ENCODE assay signal across 8 cellular contexts in the genomic region with DNA sequence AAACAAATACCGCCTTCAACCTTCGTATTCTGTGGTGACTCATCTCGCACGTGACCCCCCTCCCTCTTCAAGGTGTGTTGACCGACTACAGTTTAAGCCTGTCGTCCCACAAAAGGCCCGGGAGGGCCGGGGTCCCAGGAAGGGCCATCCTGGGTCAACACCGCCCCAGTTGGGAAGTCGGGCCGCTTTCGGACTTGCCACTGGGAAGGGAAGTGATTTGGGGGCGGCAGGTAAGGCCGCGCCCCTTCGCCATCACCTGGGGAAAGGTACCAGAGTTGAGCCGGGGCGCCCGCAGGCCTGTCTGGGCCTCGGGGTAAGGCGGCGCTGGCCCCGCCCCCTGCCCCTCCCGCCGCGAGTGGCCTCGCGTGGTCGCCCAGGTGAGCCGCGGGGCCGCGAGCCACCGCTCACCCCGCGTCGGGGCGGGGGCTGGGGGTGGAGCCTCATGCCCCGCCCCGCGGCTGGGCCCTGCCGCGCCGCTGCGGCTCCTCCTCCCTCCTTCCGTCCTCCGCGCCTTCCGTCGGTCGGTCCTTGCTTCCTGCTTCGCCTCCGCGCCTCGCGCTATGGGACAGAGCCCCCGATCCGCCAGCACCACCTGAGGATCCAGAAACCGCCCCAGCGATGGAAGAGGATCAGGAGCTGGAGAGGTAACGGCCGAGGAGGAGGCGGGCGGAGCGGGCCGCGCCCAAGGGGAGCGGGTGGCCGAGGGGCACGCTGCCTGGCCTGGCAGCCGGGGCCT. TPM values are rescaled to one million over a fixed set of nuclear protein-coding genes. Genes with fewer than 3 reads are reported as not detected.
DNase-seq lines count a peak whose midpoint lies in the region; ATAC-seq and TF ChIP-seq lines count a peak whose summit lies in the region.

A gene with protein sequence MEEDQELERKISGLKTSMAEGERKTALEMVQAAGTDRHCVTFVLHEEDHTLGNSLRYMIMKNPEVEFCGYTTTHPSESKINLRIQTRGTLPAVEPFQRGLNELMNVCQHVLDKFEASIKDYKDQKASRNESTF (plus strand): TSS at position 527 of the 736 bp plus-strand sequence. CDS start 92 bp downstream, at position 619.

- peak; percentile 25 to 58 for TF ChIP-seq POLR2A in adrenal gland (IDR thresholded peaks at IDR 0.05)

- H3K27me3 ChIP-seq in adrenal gland (no peaks in the 10 kb centered on the region), heart right ventricle (no peaks in the 10 kb centered on the region), upper lobe of right lung (no peaks in the 10 kb centered on the region)

- no peaks in the 10 kb centered on the region for H3K9me3 ChIP-seq in adrenal gland (replicated peaks in 1 of 3)
- H3K9me3 ChIP-seq in heart right ventricle, result no peaks in the 10 kb centered on the region
- H3K9me3 ChIP-seq in upper lobe of right lung, result no peaks in the 10 kb centered on the region

- H3K4me1 ChIP-seq in adrenal gland (replicated peaks in 1 of 2) (peaks cover 13 to 42% of the 10 kb centered on the region in 2 donors), heart right ventricle (peaks cover 4 to 47% (median 31%) of the 10 kb centered on the region in 9 donors), upper lobe of right lung (peaks cover 36% of the 10 kb centered on the region)

- H3K27ac ChIP-seq in adrenal gland (peak within 1 kb of the TSS; percentile 85 to 98 (median 95)), heart right ventricle (peak within 1 kb of the TSS; percentile 82 to 99 (median 96)), upper lobe of right lung (peak within 1 kb of the TSS; percentile 94)

- ATAC-seq in HG02588 (IDR thresholded peaks at IDR 0.05; ENCODE audit: unreplicated experiment) (peak; percentile 59), heart right ventricle (peak; percentile 76 to 86 (median 82)), upper lobe of right lung (peak; percentile 84)

- peak; percentile 68 for DNase-seq in NCI-H1092 treated with DMSO at 0.1 percent for 48 hours (lab: John Stamatoyannopoulos, UW)
- peak; percentile 79 to 91 (median 86) for DNase-seq in adrenal gland
- DNase-seq in heart right ventricle, result peak; percentile 80 to 81
- DNase-seq in posterior vena cava (ENCODE audit: low spot score), result peak; percentile 94
- DNase-seq in upper lobe of right lung, result peak; percentile 92

- intact Hi-C loops in T-helper 1 cell treated with Interleukin-12 subunit alpha and Interleukin-12 subunit beta and Interleukin-4 antibody, amounts not matched to agents 30 ng/mL and 1 ng/mL, for 36 hours (cut with micrococcal nuclease), result loop anchor here (1.0 to 10.0 kb wide), 10 partner anchors 21 to 1973 kb away; a partner anchor contains a TSS
- intact Hi-C loops in adrenal gland (cut with DNase I) (no loop called here), heart right ventricle (cut with DNase I) (loop anchor here in 7 of 10 donors (2.0 to 10.0 kb wide), 6 partner anchors 57 to 197 kb away; a partner anchor contains a TSS), posterior vena cava (cut with DNase I) (no loop called here), upper lobe of right lung (cut with DNase I) (no loop called here)

- H3K4me3 ChIP-seq in GM12875 (ENCODE audit: low read depth, low read length) (peak within 1 kb of the TSS; percentile 87), adrenal gland (peak within 1 kb of the TSS; percentile 76 to 91 (median 84)), heart right ventricle (peak within 1 kb of the TSS; percentile 58 to 100 (median 92)), upper lobe of right lung (peak within 1 kb of the TSS; percentile 92)

- TF ChIP-seq CTCF in GM12875 (IDR thresholded peaks at IDR 0.05; ENCODE audit: borderline replicate concordance, insufficient read depth, low read depth, low read length) (no peak), adrenal gland (IDR thresholded peaks at IDR 0.05) (no peak), heart right ventricle (IDR thresholded peaks at IDR 0.05) (no peak), upper lobe of right lung (IDR thresholded peaks at IDR 0.05) (no peak)

- 0% methylated on average over 16 to 71 of the region's 71 CpGs for WGBS in adrenal gland, 4 donors
- 1% methylated on average over 71 of the region's 71 CpGs for WGBS in heart right ventricle, 2 donors

- H3K36me3 ChIP-seq in adrenal gland (replicated peaks in 1 of 2) (no peaks in the 10 kb centered on the region), heart right ventricle (peaks cover 0 to 24% (median 0%) of the 10 kb centered on the region in 9 donors), upper lobe of right lung (no peaks in the 10 kb centered on the region)

RNA-seq across cellular contexts. Expression of the gene that starts here (rescaled TPM):
- total RNA-seq in T-helper 1 cell treated with Interleukin-12 subunit alpha and Interleukin-12 subunit beta and Interleukin-4 antibody, amounts not matched to agents 30 ng/mL and 1 ng/mL, for 36 hours, result 99.5 and 103 TPM in 2 replicates
- total RNA-seq in adrenal gland (100 to 1,000 TPM in 7 of 8 donors, 10 to 100 TPM in 1; 81.5 to 369 (median 173) TPM), heart right ventricle (100 to 1,000 TPM in 1 of 10 donors, 10 to 100 TPM in 9; 62.3 to 130 (median 78.5) TPM), posterior vena cava (10 to 100 TPM; 53.2 to 56.5 TPM), upper lobe of right lung (114 TPM)
- polyA plus RNA-seq in adrenal gland (100 to 1,000 TPM; 148 to 188 (median 173) TPM), heart right ventricle (100 to 1,000 TPM in 1 of 2 donors, 10 to 100 TPM in 1; 69.4 to 110 TPM)

Comparison
In these comparisons a context has a peak if more than half of its experiments do, and no peak if none do; other contexts are left out.
1. Peak in every context shown above with its lines: DNase-seq, ATAC-seq, H3K4me3 ChIP-seq and H3K27ac ChIP-seq.
2. intact Hi-C loops: an anchor here in T-helper 1 cell treated with Interleukin-12 subunit alpha and Interleukin-12 subunit beta and Interleukin-4 antibody, amounts not matched to agents 30 ng/mL and 1 ng/mL, for 36 hours (1.0 to 10.0 kb wide) and heart right ventricle (2.0 to 10.0 kb wide); none called in adrenal gland, posterior vena cava and upper lobe of right lung.